ENCODE assay signal across 7 cellular contexts in the genomic region with DNA sequence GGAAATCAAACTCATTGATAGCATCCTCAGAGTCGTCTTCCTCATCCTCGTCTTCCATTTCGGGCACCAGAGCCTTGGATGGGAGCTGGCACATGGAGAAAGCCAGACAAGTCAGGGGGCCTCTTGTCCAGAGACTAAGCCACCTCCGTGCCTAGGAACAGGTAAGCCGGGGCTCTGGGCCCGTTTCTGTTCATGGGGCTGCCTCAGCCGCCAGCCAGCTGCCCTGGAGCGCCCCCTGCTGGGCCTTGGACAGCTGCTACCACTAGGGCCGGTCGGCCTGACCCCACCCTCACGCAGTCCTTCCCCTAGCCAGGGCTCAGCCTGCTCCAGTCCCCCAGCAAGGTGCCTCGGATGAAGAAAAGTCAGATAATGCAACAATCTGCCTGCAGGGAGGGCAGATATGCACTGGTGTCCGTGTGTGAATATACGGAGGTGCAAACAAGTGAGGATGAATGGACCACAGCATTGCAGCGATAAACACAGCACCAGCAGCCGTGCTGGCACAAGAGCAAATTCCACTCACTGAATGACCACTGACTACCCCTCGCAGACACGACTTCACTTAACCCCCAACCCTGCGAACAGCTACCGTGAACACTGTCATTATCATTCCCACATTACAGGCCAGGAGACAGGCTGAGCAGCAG. TPM values are rescaled to one million over a fixed set of nuclear protein-coding genes. Genes with fewer than 3 reads are reported as not detected.
DNase-seq lines count a peak whose midpoint lies in the region; ATAC-seq and TF ChIP-seq lines count a peak whose summit lies in the region.

No MANE protein-coding gene starts in this region.

- peaks cover 12 to 44% of the 10 kb centered on the region in 2 donors for H3K4me1 Mint-ChIP-seq in natural killer cell

- H3K27me3 Mint-ChIP-seq in natural killer cell (ENCODE audit: low read depth in 2 of 2), result no peaks in the 10 kb centered on the region

- ATAC-seq in GM18867 (IDR thresholded peaks at IDR 0.05; ENCODE audit: unreplicated experiment) (peak; percentile 55), natural killer cell (peak; percentile 85 to 93 (median 88)), HG03571 (IDR thresholded peaks at IDR 0.05; ENCODE audit: unreplicated experiment) (no peak)

- peak overlapping the region; percentile 13 for H3K4me3 Mint-ChIP-seq in natural killer cell

- H3K9me3 Mint-ChIP-seq in natural killer cell, result no peaks in the 10 kb centered on the region

- peak; percentile 87 for TF ChIP-seq CTCF in natural killer cell (IDR thresholded peaks at IDR 0.05)

- no peaks in the 10 kb centered on the region for H3K36me3 Mint-ChIP-seq in natural killer cell

- intact Hi-C loops in natural killer cell (cut with micrococcal nuclease), result loop anchor here (1.0 kb wide), 2 partner anchors 25 to 115 kb away; no protein-coding TSS in a partner anchor

- no peak overlapping the region for H3K27ac Mint-ChIP-seq in natural killer cell

- peak; percentile 10 for DNase-seq in NCI-H2227 treated with DMSO at 0.1 percent for 48 hours (lab: John Stamatoyannopoulos, UW)
- DNase-seq in activated CD8-positive, alpha-beta memory T cell treated with anti-CD3 and anti-CD28 coated beads, Interleukin-2, amount 50 U/mL, for 4 hours, result peak; percentile 86
- DNase-seq in epidermal melanocyte (ENCODE audit: insufficient read length, low spot score), result peak; percentile 90
- peak; percentile 86 for DNase-seq in natural killer cell
- peak; percentile 69 for DNase-seq in stimulated activated naive CD4-positive, alpha-beta T cell treated with Interleukin-2 at 50 U/mL for 16 hours (lab: John Stamatoyannopoulos, UW)

RNA-seq across cellular contexts. Expression of gene PRKD2, which starts 11.9 kb away (rescaled TPM):
- total RNA-seq in natural killer cell, result 100 to 1,000 TPM; 179 to 216 (median 203) TPM

RNA-seq across cellular contexts. Expression of gene FKRP, which starts 17.0 kb away (rescaled TPM):
- 10 to 100 TPM; 19.1 to 23.3 (median 19.8) TPM for total RNA-seq in natural killer cell

RNA-seq across cellular contexts. Expression of gene STRN4, which starts 17.4 kb away (rescaled TPM):
- 100 to 1,000 TPM; 125 to 152 (median 125) TPM for total RNA-seq in natural killer cell

RNA-seq across cellular contexts. Expression of gene SLC1A5, which starts 59.6 kb away (rescaled TPM):
- 10 to 100 TPM; 11.2 to 23.1 (median 18.9) TPM for total RNA-seq in natural killer cell

Comparison
In these comparisons a context has a peak if more than half of its experiments do, and no peak if none do; other contexts are left out.
1. DNase-seq: peak in every context shown above with its lines; median percentile 90 in epidermal melanocyte; 86 in activated CD8-positive, alpha-beta memory T cell treated with anti-CD3 and anti-CD28 coated beads, Interleukin-2, amount 50 U/mL, for 4 hours; 86 in natural killer cell; 69 in stimulated activated naive CD4-positive, alpha-beta T cell treated with Interleukin-2 at 50 U/mL for 16 hours; 10 in NCI-H2227 treated with DMSO at 0.1 percent for 48 hours.